ENCODE assay signal across 19 cellular contexts in genomic region chr9:134290603-134291451, GRCh38.
"Had no signal": no experiment of that assay in that cellular context is flagged by ENCODE, and none has a peak within 500 bp of the region (broad histone marks: within the 10 kb centered on the region; RNA-seq: fewer than 3 reads in every experiment).

No MANE protein-coding gene starts in this region.

- DNase-seq: activated CD4-positive, alpha-beta T cell treated with anti-CD3 and anti-CD28 coated beads for 1 hour; activated CD4-positive, alpha-beta T cell treated with anti-CD3 and anti-CD28 coated beads, Interleukin-2, amount 50 U/mL, for 48 hours; activated gamma-delta T cell treated with Interleukin-2 at 50 U/mL for 16 hours; activated T-cell treated with anti-CD3 and anti-CD28 coated beads for 4 hours; caudate nucleus; colonic mucosa; endodermal cell; foreskin fibroblast; hypothalamus; natural killer cell; stimulated activated CD4-positive, alpha-beta T cell treated with anti-CD3 and anti-CD28 coated beads, Interleukin-2, amount 100 ng/mL, for 24 hours; SW 1271; T-helper 2 cell; uterus; WERI-Rb-1 had no signal

- H3K4me3 ChIP-seq: colonic mucosa, tibial nerve, uterus had no signal

- H3K27me3 ChIP-seq: colonic mucosa, tibial nerve, uterus had no signal

- H3K9me3 ChIP-seq: colonic mucosa, neutrophil, tibial nerve, uterus had no signal

- H3K27ac ChIP-seq: colonic mucosa, epithelial cell of prostate, neutrophil, tibial nerve, uterus, WERI-Rb-1 had no signal

- ATAC-seq: activated naive CD4-positive, alpha-beta T cell treated with anti-CD3 and anti-CD28 coated beads, Interleukin-2, amount 50 U/mL, for 72 hours; natural killer cell had no signal

- H3K4me1 ChIP-seq: colonic mucosa had no signal

- H3K36me3 ChIP-seq: colonic mucosa, neutrophil, tibial nerve, uterus, WERI-Rb-1 had no signal
